14 cellular contexts compared by ENCODE assay signal in genomic region chr9:138078846-138079245, GRCh38.
A peak's percentile ranks its signal among the peaks of the same experiment; 100 is the strongest.
DNase-seq lines count a peak whose midpoint lies in the region; ATAC-seq and TF ChIP-seq lines count a peak whose summit lies in the region.
"Had no signal": no experiment of that assay in that cellular context is flagged by ENCODE, and none has a peak within 500 bp of the region (broad histone marks: within the 10 kb centered on the region; RNA-seq: fewer than 3 reads in every experiment).

No MANE protein-coding gene starts in this region.

- intact Hi-C loops in left ventricle myocardium superior (cut with micrococcal nuclease) = no loop called here
- intact Hi-C loops in posterior vena cava (cut with DNase I) = no loop called here
- intact Hi-C loops in PC-3 (cut with micrococcal nuclease) = no loop called here

- H4K20me1 ChIP-seq in PC-3 (ENCODE audit: low read length) = no peaks in the 10 kb centered on the region

- H3K9ac ChIP-seq in PC-3 (ENCODE audit: low read length) = no peak overlapping the region

- peak overlapping the region; percentile 58 for H3K4me3 Mint-ChIP-seq in glutamatergic neuron (ENCODE audit: unreplicated experiment)
- H3K4me3 Mint-ChIP-seq: CD4-positive, CD25-positive, alpha-beta regulatory T cell had no signal

- H3K9me3 Mint-ChIP-seq in glutamatergic neuron (ENCODE audit: unreplicated experiment) = peaks cover 28% of the 10 kb centered on the region

- ATAC-seq in left ventricle myocardium superior (no peak), GM19035 (IDR thresholded peaks at IDR 0.05; ENCODE audit: unreplicated experiment) (no peak), HG03095 (IDR thresholded peaks at IDR 0.05; ENCODE audit: unreplicated experiment) (no peak), PC-3 (no peak)

- H3K9me2 ChIP-seq in PC-3 (replicated peaks; ENCODE audit: low read length) = no peaks in the 10 kb centered on the region

- no peak overlapping the region for H2AFZ ChIP-seq in PC-3 (ENCODE audit: low read length)

- BruUV-seq in PC-3 (replicated peaks; lab: Mats Ljungman, UMichigan) = no TSS peak

- POLR2A ChIA-PET in PC-3 (lab: Charles Lee; ENCODE audit: unreplicated experiment) = no interaction called here

- H3K4me3 ChIP-seq in right atrium auricular region = no peak overlapping the region
- no peak overlapping the region for H3K4me3 ChIP-seq in PC-3 (ENCODE audit: low read length)

- CTCF ChIA-PET in PC-3 (lab: Charles Lee) = no interaction called here

- H3K9me3 ChIP-seq in right atrium auricular region (no peaks in the 10 kb centered on the region), PC-3 (ENCODE audit: low read length) (no peaks in the 10 kb centered on the region)

- peaks cover 44% of the 10 kb centered on the region for H3K36me3 Mint-ChIP-seq in glutamatergic neuron (ENCODE audit: unreplicated experiment)
- H3K36me3 Mint-ChIP-seq: CD4-positive, CD25-positive, alpha-beta regulatory T cell had no signal

- peak; percentile 30 for DNase-seq in right atrium auricular region (ENCODE audit: low spot score)
- DNase-seq in left ventricle myocardium superior = no peak
- DNase-seq in glutamatergic neuron = no peak
- peak; percentile 43 for DNase-seq in posterior vena cava (ENCODE audit: low spot score)
- DNase-seq in PC-3 = no peak
- DNase-seq: CD4-positive, CD25-positive, alpha-beta regulatory T cell; Kasumi-1; NCI-H1417; NCI-H187; NCI-H446; NCI-H526; Right ventricle myocardium superior had no signal

- H3K27ac Mint-ChIP-seq in glutamatergic neuron (ENCODE audit: unreplicated experiment) = peak overlapping the region; percentile 20
- H3K27ac Mint-ChIP-seq: CD4-positive, CD25-positive, alpha-beta regulatory T cell had no signal

- H3K27me3 Mint-ChIP-seq in glutamatergic neuron (ENCODE audit: unreplicated experiment) = peaks cover 16% of the 10 kb centered on the region
- H3K27me3 Mint-ChIP-seq: CD4-positive, CD25-positive, alpha-beta regulatory T cell had no signal

- no peaks in the 10 kb centered on the region for H3K36me3 ChIP-seq in right atrium auricular region
- no peaks in the 10 kb centered on the region for H3K36me3 ChIP-seq in PC-3 (ENCODE audit: low read depth, low read length)

- no peak for TF ChIP-seq CTCF in right atrium auricular region (IDR thresholded peaks at IDR 0.05)
- TF ChIP-seq CTCF in glutamatergic neuron (IDR thresholded peaks at IDR 0.05; ENCODE audit: partially characterized antibody, unreplicated experiment) = no peak
- TF ChIP-seq CTCF in PC-3 (conservative IDR thresholded peaks at IDR 0.05; ENCODE audit: low read depth, low read length) = no peak

- H3K4me1 Mint-ChIP-seq in glutamatergic neuron (ENCODE audit: low read depth, unreplicated experiment) = peaks cover 15% of the 10 kb centered on the region
- H3K4me1 Mint-ChIP-seq: CD4-positive, CD25-positive, alpha-beta regulatory T cell had no signal

- H3K27ac ChIP-seq in right atrium auricular region (no peak overlapping the region), PC-3 (ENCODE audit: low read length) (no peak overlapping the region)

- no peaks in the 10 kb centered on the region for H3K27me3 ChIP-seq in right atrium auricular region
- peaks cover 8% of the 10 kb centered on the region; the same call in 1 of the 2 replicates for H3K27me3 ChIP-seq in PC-3 (ENCODE audit: low read length)

- no peaks in the 10 kb centered on the region for H3K79me2 ChIP-seq in PC-3 (ENCODE audit: low read length)

- no peaks in the 10 kb centered on the region for H3F3A ChIP-seq in PC-3 (ENCODE audit: low read length, unreplicated experiment)

- H3K4me1 ChIP-seq in right atrium auricular region (no peaks in the 10 kb centered on the region), PC-3 (ENCODE audit: insufficient read depth, low read length) (no peaks in the 10 kb centered on the region)

- H3K4me2 ChIP-seq in PC-3 (ENCODE audit: low read length) = no peak overlapping the region

Comparison
In these comparisons a context has a peak if more than half of its experiments do, and no peak if none do; other contexts are left out.
1. DNase-seq: peak in right atrium auricular region (single experiment) and posterior vena cava (single experiment); none in left ventricle myocardium superior (single experiment), glutamatergic neuron (single experiment) and PC-3 (single experiment).